Comparison of ENCODE assay signal across 20 cellular contexts in genomic region chr6:145744619-145745018, GRCh38. TPM values are rescaled to one million over a fixed set of nuclear protein-coding genes. Genes with fewer than 3 reads are reported as not detected.
DNase-seq lines count a peak whose midpoint lies in the region; ATAC-seq, FAIRE-seq and TF ChIP-seq lines count a peak whose summit lies in the region.
"Had no signal": no experiment of that assay in that cellular context is flagged by ENCODE, and none has a peak within 500 bp of the region (broad histone marks: within the 10 kb centered on the region; RNA-seq: fewer than 3 reads in every experiment).

No MANE protein-coding gene starts in this region.

- POLR2A ChIA-PET in RWPE1 (lab: Yijun Ruan, JAX; ENCODE audit: low non-redundant PET): no interaction called here

- H2AFZ ChIP-seq in keratinocyte (ENCODE audit: control insufficient read depth, low read length): no peak overlapping the region
- H2AFZ ChIP-seq: GM23338 had no signal

- FAIRE-seq in bronchial epithelial cell (lab: Jason Lieb, UNC): no peak
- peak; percentile 55 for FAIRE-seq in keratinocyte (lab: Jason Lieb, UNC)
- FAIRE-seq: GM12892, GM18507, HTR-8/SVneo had no signal

- dilution Hi-C loops in keratinocyte (cut with MboI; ENCODE audit: extremely low pct_ligation_motif_present, low sequenced_read_pairs): no loop called here

- no peaks in the 10 kb centered on the region for H3K79me2 ChIP-seq in keratinocyte (ENCODE audit: control insufficient read depth, insufficient read depth, low read length)

- peak; percentile 28 for DNase-seq in RWPE1 (ENCODE audit: low spot score)
- peak; percentile 93 for DNase-seq in bronchial epithelial cell (ENCODE audit: low read depth)
- DNase-seq in keratinocyte (ENCODE audit: low read depth, low spot score): no peak
- no peak for DNase-seq in left colon
- DNase-seq in kidney glomerular epithelial cell (lab: John Stamatoyannopoulos, UW): no peak
- DNase-seq in SW480 (ENCODE audit: low spot score): no peak
- DNase-seq: 8988T; CD4-positive, alpha-beta memory T cell; DMS153; DMS79; GDM1; H7; HFFc6 had no signal

- ATAC-seq in esophagus mucosa: peak; percentile 73
- no peak for ATAC-seq in left colon
- ATAC-seq: GM23338, HCT116 had no signal

- no peaks in the 10 kb centered on the region for H3K9me1 ChIP-seq in keratinocyte (ENCODE audit: control insufficient read depth, extremely low read depth, insufficient read depth, low read length)

- peaks cover 21% of the 10 kb centered on the region for H3K4me1 ChIP-seq in keratinocyte (ENCODE audit: control insufficient read depth, extremely low read depth, insufficient read depth, low read length)
- H3K4me1 ChIP-seq: BLaER1 had no signal

- no peak overlapping the region for H3K4me3 ChIP-seq in bronchial epithelial cell (ENCODE audit: low read depth, low read length)
- H3K4me3 ChIP-seq in keratinocyte (ENCODE audit: control insufficient read depth in 2 of 3, extremely low read depth in 1 of 3, insufficient read depth in 2 of 3, low read depth in 1 of 3, low read length in 3 of 3): no peak overlapping the region
- H3K4me3 ChIP-seq: BLaER1, GM23338 had no signal

- CTCF ChIA-PET in RWPE1 (lab: Yijun Ruan, JAX): no interaction called here

- H3K9me3 ChIP-seq in keratinocyte (ENCODE audit: control insufficient read depth, low read depth, low read length): no peaks in the 10 kb centered on the region

- intact Hi-C loops in left colon (cut with DNase I, micrococcal nuclease): no loop called here

- H3K27me3 ChIP-seq in bronchial epithelial cell (ENCODE audit: control insufficient read depth, insufficient read depth, low read length) (no peaks in the 10 kb centered on the region), keratinocyte (ENCODE audit: control insufficient read depth, extremely low read depth, insufficient read depth, low read length) (no peaks in the 10 kb centered on the region)
- H3K27me3 ChIP-seq: BLaER1 had no signal

- H3K9ac ChIP-seq in keratinocyte (ENCODE audit: control insufficient read depth, extremely low read depth, insufficient read depth, low read length): no peak overlapping the region
- H3K9ac ChIP-seq: BLaER1 had no signal

- TF ChIP-seq CTCF in RWPE1 (conservative IDR thresholded peaks at IDR 0.05; ENCODE audit: low read depth) (no peak), bronchial epithelial cell (IDR thresholded peaks at IDR 0.05; ENCODE audit: insufficient read depth, low read length, severe bottlenecking) (no peak), keratinocyte (optimal IDR thresholded peaks at IDR 0.05 in 1 of 3, IDR thresholded peaks at IDR 0.05 in 1 of 3, conservative IDR thresholded peaks at IDR 0.05 in 1 of 3; ENCODE audit: extremely low read depth in 1 of 3, insufficient read depth in 2 of 3, low read length in 3 of 3) (no peak)

- H3K27ac ChIP-seq in RWPE1: no peak overlapping the region
- no peak overlapping the region for H3K27ac ChIP-seq in keratinocyte (ENCODE audit: control insufficient read depth, insufficient read depth, low read length)
- H3K27ac ChIP-seq: BLaER1 had no signal

- no peaks in the 10 kb centered on the region for H4K20me1 ChIP-seq in keratinocyte (ENCODE audit: control insufficient read depth, extremely low read depth, insufficient read depth, low read length)
- H4K20me1 ChIP-seq: BLaER1 had no signal

- H3K4me2 ChIP-seq in keratinocyte (ENCODE audit: control insufficient read depth, extremely low read depth, insufficient read depth, low read depth, low read length): no peak overlapping the region
- H3K4me2 ChIP-seq: BLaER1, GM23338 had no signal

- H3K36me3 ChIP-seq in bronchial epithelial cell (ENCODE audit: control insufficient read depth, insufficient read depth, low read length) (no peaks in the 10 kb centered on the region), keratinocyte (ENCODE audit: control insufficient read depth in 2 of 2, extremely low read depth in 1 of 2, insufficient read depth in 2 of 2, low read length in 2 of 2) (no peaks in the 10 kb centered on the region)
- H3K36me3 ChIP-seq: BLaER1 had no signal

RNA-seq across cellular contexts. Expression of gene EPM2A, which starts 9.3 kb away (rescaled TPM):
- total RNA-seq in bronchial epithelial cell (3.7 TPM in 2 replicates), esophagus mucosa (3.8 TPM), left colon (1 to 10 TPM; 4.3 to 7.6 TPM)
- 2.4 to 3.6 TPM (median 2.4 TPM) in 3 replicates for polyA plus RNA-seq in keratinocyte
- 5.0 TPM for polyA plus RNA-seq in keratinocyte (2011; ENCODE audit: low read depth)
- polyA plus RNA-seq in keratinocyte (2011; cell fraction: cytosol; rRNA removed): 3.2 and 4.1 TPM in 2 replicates
- polyA plus RNA-seq in keratinocyte (2011; cell fraction: nucleus; rRNA removed): 3.8 and 4.5 TPM in 2 replicates
- polyA plus RNA-seq in keratinocyte (2012; ENCODE audit: low replicate concordance): 1.7 and 2.7 TPM in 2 replicates
- polyA minus RNA-seq in keratinocyte: 1.4 to 4.8 TPM (median 3.2 TPM) in 3 replicates
- polyA minus RNA-seq in keratinocyte (2011; cell fraction: cytosol; rRNA and poly(A)+ RNA removed): 11.5 TPM
- polyA minus RNA-seq in keratinocyte (2011; cell fraction: nucleus; rRNA and poly(A)+ RNA removed): 5.7 and 7.6 TPM in 2 replicates

Comparison
In these comparisons a context has a peak if more than half of its experiments do, and no peak if none do; other contexts are left out.
1. DNase-seq: peak in RWPE1 (single experiment) and bronchial epithelial cell (single experiment); none in keratinocyte (single experiment), left colon (0 of 2), kidney glomerular epithelial cell (single experiment) and SW480 (single experiment).